2 cellular contexts compared by ENCODE assay signal in genomic region chr1:235669277-235669676, GRCh38.
TF ChIP-seq lines count a peak whose summit lies in the region.

No MANE protein-coding gene starts in this region.

TF ChIP-seq in WTC11, 78 proteins besides CTCF, POLR2A, EP300 and RAD21 (continued from another document):
- no peak for TF ChIP-seq ZSCAN18 (CRISPR knock-in tag; IDR thresholded peaks at IDR 0.05)
- no peak for TF ChIP-seq PRRX2 (CRISPR knock-in tag; IDR thresholded peaks at IDR 0.05)
- no peak for TF ChIP-seq GRHL2 (CRISPR knock-in tag; IDR thresholded peaks at IDR 0.05; ENCODE audit: insufficient replicate concordance, severe bottlenecking)
- TF ChIP-seq FOXK1 (CRISPR knock-in tag; IDR thresholded peaks at IDR 0.05), result no peak

TF ChIP-seq in H1, 55 proteins besides CTCF, POLR2A, EP300 and RAD21 (continued from another document):
- TF ChIP-seq KDM1A (IDR thresholded peaks at IDR 0.05; ENCODE audit: borderline replicate concordance, low read length) (no peak), SP1 (IDR thresholded peaks at IDR 0.05; ENCODE audit: low read depth, low read length) (0 out of 2 replicates have a peak, but pooled peaks have one; percentile 15), JUND (IDR thresholded peaks at IDR 0.05; ENCODE audit: low read length) (no peak)
